16 cellular contexts compared by ENCODE assay signal in the genomic region with DNA sequence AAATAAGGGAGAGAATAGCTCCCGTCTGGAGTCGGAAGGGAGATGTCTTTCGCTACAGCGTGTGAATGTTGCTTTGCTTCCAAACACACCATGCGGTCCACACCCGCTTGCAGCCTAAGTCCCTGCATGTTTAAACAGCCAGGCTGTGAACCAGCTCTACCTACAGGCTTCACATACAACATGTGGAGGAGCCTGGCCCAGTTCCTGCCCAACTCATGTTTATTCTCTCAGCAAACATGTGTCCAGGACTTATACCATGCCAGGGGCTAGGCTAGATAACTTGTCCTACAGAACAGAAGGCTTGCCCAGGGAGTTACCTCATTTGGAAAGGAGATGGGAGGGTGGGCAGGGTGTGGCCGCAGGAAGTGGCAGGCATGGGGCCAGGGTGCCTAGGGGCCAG.
A peak's percentile ranks its signal among the peaks of the same experiment; 100 is the strongest.
DNase-seq lines count a peak whose midpoint lies in the region; ATAC-seq, FAIRE-seq and TF ChIP-seq lines count a peak whose summit lies in the region.
"Had no signal": no experiment of that assay in that cellular context is flagged by ENCODE, and none has a peak within 500 bp of the region (broad histone marks: within the 10 kb centered on the region; RNA-seq: fewer than 3 reads in every experiment).

No MANE protein-coding gene starts in this region.

- peak overlapping the region; percentile 53 for H3K4me3 Mint-ChIP-seq in activated T-cell treated with anti-CD3 and anti-CD28 coated beads, Interleukin-2, amount 50 U/mL, for 24 hours
- H3K4me3 Mint-ChIP-seq in activated naive CD8-positive, alpha-beta T cell treated with anti-CD3 and anti-CD28 coated beads for 36 hours = no peak overlapping the region

- H3K9me2 ChIP-seq in SK-N-SH = no peaks in the 10 kb centered on the region

- CTCF ChIA-PET in SK-N-SH (lab: Yijun Ruan, JAX) = interaction anchor here (1.0 kb wide), 1 partner anchor 16 kb away, joined by 3 read pairs; no protein-coding TSS in a partner anchor

- TF ChIP-seq RAD21 in SK-N-SH (IDR thresholded peaks at IDR 0.05; ENCODE audit: low read length) = no peak

- WGBS in pancreas, 2 donors = 48 to 51% methylated on average over 7 of the region's 7 CpGs
- 89% methylated on average over 7 of the region's 7 CpGs for WGBS in SK-N-SH (ENCODE audit: low lambda C conversion rate)

- H4K20me1 ChIP-seq in SK-N-SH (ENCODE audit: insufficient read depth) = no peaks in the 10 kb centered on the region

- no peak overlapping the region for H3K9ac ChIP-seq in SK-N-SH

- H2AFZ ChIP-seq in SK-N-SH (ENCODE audit: low read depth) = no peak overlapping the region

- H3K4me3 ChIP-seq in pancreas = no peak overlapping the region
- H3K4me3 ChIP-seq in SK-N-SH (ENCODE audit: low read depth in 2 of 2, low read length in 1 of 2) = no peak overlapping the region
- no peak overlapping the region for H3K4me3 ChIP-seq in ascending aorta
- H3K4me3 ChIP-seq: adrenal gland, smooth muscle cell had no signal

- DNase-seq in activated T-cell treated with anti-CD3 and anti-CD28 coated beads, Interleukin-2, amount 50 U/mL, for 24 hours = no peak
- DNase-seq in activated T-cell treated with anti-CD3 and anti-CD28 coated beads, Interleukin-2, amount 50 U/mL, for 1 hour = no peak
- DNase-seq in NCI-H446 treated with DMSO at 0.1 percent for 48 hours (lab: John Stamatoyannopoulos, UW) (peak; percentile 59), pancreas (peak in 3 of 6 donors; percentile 74 to 80 (median 74)), SK-N-SH (no peak), ascending aorta (ENCODE audit: low spot score in 2 of 2) (no peak)
- no peak for DNase-seq in activated naive CD8-positive, alpha-beta T cell treated with anti-CD3 and anti-CD28 coated beads for 36 hours
- DNase-seq: adrenal gland, glutamatergic neuron, midbrain, NCI-H146, NCI-H524 treated with DMSO at 0.1 percent for 48 hours had no signal

- TF ChIP-seq EP300 in SK-N-SH (IDR thresholded peaks at IDR 0.05; ENCODE audit: borderline replicate concordance in 1 of 2, low read depth in 1 of 2, low read length in 1 of 2) = no peak

- H3K9me3 Mint-ChIP-seq in activated T-cell treated with anti-CD3 and anti-CD28 coated beads, Interleukin-2, amount 50 U/mL, for 24 hours = no peaks in the 10 kb centered on the region
- H3K9me3 Mint-ChIP-seq in activated naive CD8-positive, alpha-beta T cell treated with anti-CD3 and anti-CD28 coated beads for 36 hours = peaks cover 1% of the 10 kb centered on the region

- H3K27me3 ChIP-seq in pancreas = no peaks in the 10 kb centered on the region
- no peaks in the 10 kb centered on the region for H3K27me3 ChIP-seq in SK-N-SH (ENCODE audit: insufficient read depth)
- H3K27me3 ChIP-seq in ascending aorta = no peaks in the 10 kb centered on the region
- H3K27me3 ChIP-seq: adrenal gland had no signal

- no peaks in the 10 kb centered on the region for H3F3A ChIP-seq in SK-N-SH (replicated peaks; ENCODE audit: insufficient read depth)

- H3K4me2 ChIP-seq in SK-N-SH = no peak overlapping the region
- H3K4me2 ChIP-seq: smooth muscle cell had no signal

- no peak for FAIRE-seq in pancreas (lab: Jason Lieb, UNC)
- FAIRE-seq: H54, islet of Langerhans had no signal

- peaks cover 91% of the 10 kb centered on the region for H3K4me1 Mint-ChIP-seq in activated T-cell treated with anti-CD3 and anti-CD28 coated beads, Interleukin-2, amount 50 U/mL, for 24 hours (ENCODE audit: low read depth)
- H3K4me1 Mint-ChIP-seq in activated naive CD8-positive, alpha-beta T cell treated with anti-CD3 and anti-CD28 coated beads for 36 hours = peaks cover 78% of the 10 kb centered on the region

- H3K4me1 ChIP-seq in pancreas (peaks cover 6 to 12% (median 7%) of the 10 kb centered on the region in 3 donors), SK-N-SH (ENCODE audit: control insufficient read depth in 1 of 2, insufficient read depth in 2 of 2, low read depth in 1 of 2, low read length in 1 of 2) (peaks cover 0 to 6% of the 10 kb centered on the region in 2 experiments; a peak in 1 of 4 replicates), ascending aorta (no peaks in the 10 kb centered on the region)

- no peaks in the 10 kb centered on the region for H3K36me3 ChIP-seq in pancreas
- no peaks in the 10 kb centered on the region for H3K36me3 ChIP-seq in SK-N-SH (replicated peaks in 1 of 2; ENCODE audit: control insufficient read depth in 1 of 2, insufficient read depth in 2 of 2, low read length in 1 of 2)
- no peaks in the 10 kb centered on the region for H3K36me3 ChIP-seq in ascending aorta
- H3K36me3 ChIP-seq: adrenal gland had no signal

- no peaks in the 10 kb centered on the region for H3K79me2 ChIP-seq in SK-N-SH (ENCODE audit: insufficient read depth)

- POLR2A ChIA-PET in SK-N-SH (lab: Yijun Ruan, JAX) = no interaction called here

- intact Hi-C loops in pancreas (cut with DNase I) (no loop called here), ascending aorta (cut with DNase I) (no loop called here)

- H3K9me3 ChIP-seq in pancreas = no peaks in the 10 kb centered on the region
- no peaks in the 10 kb centered on the region for H3K9me3 ChIP-seq in SK-N-SH
- no peaks in the 10 kb centered on the region for H3K9me3 ChIP-seq in ascending aorta
- H3K9me3 ChIP-seq: adrenal gland had no signal

- ATAC-seq in pancreas (peak; percentile 50 to 82 (median 62)), HG02763 (IDR thresholded peaks at IDR 0.05; ENCODE audit: unreplicated experiment) (no peak)

- no peaks in the 10 kb centered on the region for H3K36me3 Mint-ChIP-seq in activated T-cell treated with anti-CD3 and anti-CD28 coated beads, Interleukin-2, amount 50 U/mL, for 24 hours (ENCODE audit: low read depth)
- peaks cover 36% of the 10 kb centered on the region for H3K36me3 Mint-ChIP-seq in activated naive CD8-positive, alpha-beta T cell treated with anti-CD3 and anti-CD28 coated beads for 36 hours

- H3K27me3 Mint-ChIP-seq in activated T-cell treated with anti-CD3 and anti-CD28 coated beads, Interleukin-2, amount 50 U/mL, for 24 hours = no peaks in the 10 kb centered on the region
- H3K27me3 Mint-ChIP-seq in activated naive CD8-positive, alpha-beta T cell treated with anti-CD3 and anti-CD28 coated beads for 36 hours = no peaks in the 10 kb centered on the region

- peak overlapping the region; percentile 93 for H3K27ac Mint-ChIP-seq in activated T-cell treated with anti-CD3 and anti-CD28 coated beads, Interleukin-2, amount 50 U/mL, for 24 hours
- H3K27ac Mint-ChIP-seq in activated naive CD8-positive, alpha-beta T cell treated with anti-CD3 and anti-CD28 coated beads for 36 hours = peak overlapping the region; percentile 83

- no peak for TF ChIP-seq CTCF in pancreas (IDR thresholded peaks at IDR 0.05)
- no peak for TF ChIP-seq CTCF in SK-N-SH (IDR thresholded peaks at IDR 0.05)
- no peak for TF ChIP-seq CTCF in ascending aorta (IDR thresholded peaks at IDR 0.05)

- peak overlapping the region in 1 of 4 donors; percentile 8 for H3K27ac ChIP-seq in pancreas
- H3K27ac ChIP-seq in SK-N-SH (ENCODE audit: low read depth in 2 of 2, low read length in 1 of 2) = no peak overlapping the region
- no peak overlapping the region for H3K27ac ChIP-seq in ascending aorta
- H3K27ac ChIP-seq: adrenal gland had no signal

TF ChIP-seq in SK-N-SH, 30 proteins besides CTCF, POLR2A, EP300 and RAD21 (continues in another document):
- TF ChIP-seq SIN3A (IDR thresholded peaks at IDR 0.05; ENCODE audit: borderline replicate concordance, low read depth, low read length) (no peak), TCF12 (IDR thresholded peaks at IDR 0.05) (no peak), FOXM1 (IDR thresholded peaks at IDR 0.05; ENCODE audit: low read depth) (no peak), ELF1 (IDR thresholded peaks at IDR 0.05) (no peak), MEF2A (IDR thresholded peaks at IDR 0.05; ENCODE audit: borderline replicate concordance, low read depth) (no peak), TAF1 (IDR thresholded peaks at IDR 0.05; ENCODE audit: borderline replicate concordance, low read depth, low read length) (no peak), RXRA (IDR thresholded peaks at IDR 0.05; ENCODE audit: borderline replicate concordance, low read depth) (no peak), RCOR1 (IDR thresholded peaks at IDR 0.05; ENCODE audit: low read length) (no peak), JUND (IDR thresholded peaks at IDR 0.05) (no peak)
- TF ChIP-seq, protein P1, sequence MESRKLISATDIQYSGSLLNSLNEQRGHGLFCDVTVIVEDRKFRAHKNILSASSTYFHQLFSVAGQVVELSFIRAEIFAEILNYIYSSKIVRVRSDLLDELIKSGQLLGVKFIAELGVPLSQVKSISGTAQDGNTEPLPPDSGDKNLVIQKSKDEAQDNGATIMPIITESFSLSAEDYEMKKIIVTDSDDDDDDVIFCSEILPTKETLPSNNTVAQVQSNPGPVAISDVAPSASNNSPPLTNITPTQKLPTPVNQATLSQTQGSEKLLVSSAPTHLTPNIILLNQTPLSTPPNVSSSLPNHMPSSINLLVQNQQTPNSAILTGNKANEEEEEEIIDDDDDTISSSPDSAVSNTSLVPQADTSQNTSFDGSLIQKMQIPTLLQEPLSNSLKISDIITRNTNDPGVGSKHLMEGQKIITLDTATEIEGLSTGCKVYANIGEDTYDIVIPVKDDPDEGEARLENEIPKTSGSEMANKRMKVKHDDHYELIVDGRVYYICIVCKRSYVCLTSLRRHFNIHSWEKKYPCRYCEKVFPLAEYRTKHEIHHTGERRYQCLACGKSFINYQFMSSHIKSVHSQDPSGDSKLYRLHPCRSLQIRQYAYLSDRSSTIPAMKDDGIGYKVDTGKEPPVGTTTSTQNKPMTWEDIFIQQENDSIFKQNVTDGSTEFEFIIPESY (IDR thresholded peaks at IDR 0.05; ENCODE audit: borderline replicate concordance, low read depth) = no peak
- TF ChIP-seq, protein P2, sequence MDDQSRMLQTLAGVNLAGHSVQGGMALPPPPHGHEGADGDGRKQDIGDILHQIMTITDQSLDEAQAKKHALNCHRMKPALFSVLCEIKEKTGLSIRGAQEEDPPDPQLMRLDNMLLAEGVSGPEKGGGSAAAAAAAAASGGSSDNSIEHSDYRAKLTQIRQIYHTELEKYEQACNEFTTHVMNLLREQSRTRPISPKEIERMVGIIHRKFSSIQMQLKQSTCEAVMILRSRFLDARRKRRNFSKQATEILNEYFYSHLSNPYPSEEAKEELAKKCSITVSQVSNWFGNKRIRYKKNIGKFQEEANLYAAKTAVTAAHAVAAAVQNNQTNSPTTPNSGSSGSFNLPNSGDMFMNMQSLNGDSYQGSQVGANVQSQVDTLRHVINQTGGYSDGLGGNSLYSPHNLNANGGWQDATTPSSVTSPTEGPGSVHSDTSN (IDR thresholded peaks at IDR 0.05) = no peak
- TF ChIP-seq, protein P3, sequence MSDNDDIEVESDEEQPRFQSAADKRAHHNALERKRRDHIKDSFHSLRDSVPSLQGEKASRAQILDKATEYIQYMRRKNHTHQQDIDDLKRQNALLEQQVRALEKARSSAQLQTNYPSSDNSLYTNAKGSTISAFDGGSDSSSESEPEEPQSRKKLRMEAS (IDR thresholded peaks at IDR 0.05; ENCODE audit: low read depth) = no peak
